In genomic region chr10:67884842-67885680, GRCh38 we compare ENCODE assay signal across 8 cellular contexts. TPM values are rescaled to one million over a fixed set of nuclear protein-coding genes. Genes with fewer than 3 reads are reported as not detected.
DNase-seq lines count a peak whose midpoint lies in the region; ATAC-seq and TF ChIP-seq lines count a peak whose summit lies in the region.

No MANE protein-coding gene starts in this region.

- peak; percentile 62 for DNase-seq in COR-L47 (lab: John Stamatoyannopoulos, UW)
- DNase-seq in HT1080 (ENCODE audit: low read depth) = peak; percentile 82
- DNase-seq in OCI-M1 (lab: John Stamatoyannopoulos, UW) = peak; percentile 86
- peak; percentile 81 for DNase-seq in activated T-cell treated with anti-CD3 and anti-CD28 coated beads for 48 hours (ENCODE audit: low read depth)
- no peak for DNase-seq in epithelial cell of proximal tubule (ENCODE audit: low read depth)
- DNase-seq in mucosa of descending colon = peak; percentile 84 to 91 (median 90)
- peak; percentile 66 to 68 for DNase-seq in stimulated activated CD8-positive, alpha-beta memory T cell treated with anti-CD3 and anti-CD28 coated beads, Interleukin-2, amount 100 ng/mL, for 48 hours (ENCODE audit: low read depth in 2 of 2)

- peak overlapping the region; percentile 84 for H3K4me3 ChIP-seq in epithelial cell of proximal tubule (ENCODE audit: low read depth, low read length)
- H3K4me3 ChIP-seq in mucosa of descending colon = peak overlapping the region; percentile 35

- H3K4me1 ChIP-seq in mucosa of descending colon (ENCODE audit: low read depth) = peaks cover 17% of the 10 kb centered on the region

- H3K36me3 ChIP-seq in mucosa of descending colon (ENCODE audit: low read depth) = no peaks in the 10 kb centered on the region

- intact Hi-C loops in mucosa of descending colon (cut with DNase I, micrococcal nuclease) = no loop called here

- TF ChIP-seq CTCF in epithelial cell of proximal tubule (conservative IDR thresholded peaks at IDR 0.05; ENCODE audit: low read depth, low read length) (no peak), mucosa of descending colon (IDR thresholded peaks at IDR 0.05) (no peak)

- peak; percentile 52 for ATAC-seq in GM21381 (IDR thresholded peaks at IDR 0.05; ENCODE audit: unreplicated experiment)
- ATAC-seq in mucosa of descending colon = peak; percentile 80

- H3K9me3 ChIP-seq in mucosa of descending colon = no peaks in the 10 kb centered on the region

RNA-seq across cellular contexts. Expression of gene SIRT1, which starts 0.6 kb away (rescaled TPM):
- 10.4 and 12.1 TPM in 2 replicates for total RNA-seq in HT1080 (2014; rRNA removed; shearing (Covaris generic))
- 12.3 and 15.3 TPM in 2 replicates for polyA plus RNA-seq in HT1080 (2015; cell fraction: cytosol; rRNA removed)
- polyA plus RNA-seq in HT1080 (2015; cell fraction: nucleus; rRNA removed) = 12.5 and 13.7 TPM in 2 replicates
- total RNA-seq in epithelial cell of proximal tubule (9.3 and 10.5 TPM in 2 replicates), mucosa of descending colon (10 to 100 TPM; 15.2 to 42.2 (median 23.1) TPM)

RNA-seq across cellular contexts. Expression of gene DNAJC12, which starts 47.1 kb away (rescaled TPM):
- 0.98 and 2.1 TPM in 2 replicates for total RNA-seq in HT1080 (2014; rRNA removed; shearing (Covaris generic))
- polyA plus RNA-seq in HT1080 (2015; cell fraction: cytosol; rRNA removed) = 0.42 and 0.98 TPM in 2 replicates
- polyA plus RNA-seq in HT1080 (2015; cell fraction: nucleus; rRNA removed) = 0.10 and 0.44 TPM in 2 replicates
- 0.17 and 2.2 TPM in 2 replicates for total RNA-seq in epithelial cell of proximal tubule
- 1 to 10 TPM; 6.3 to 8.8 (median 8.8) TPM for total RNA-seq in mucosa of descending colon
